10 cellular contexts compared by ENCODE assay signal in genomic region chr2:110114007-110114591, GRCh38. TPM values are rescaled to one million over a fixed set of nuclear protein-coding genes. Genes with fewer than 3 reads are reported as not detected.
A peak's percentile ranks its signal among the peaks of the same experiment; 100 is the strongest.
DNase-seq lines count a peak whose midpoint lies in the region; ATAC-seq and TF ChIP-seq lines count a peak whose summit lies in the region.
"Had no signal": no experiment of that assay in that cellular context is flagged by ENCODE, and none has a peak within 500 bp of the region (broad histone marks: within the 10 kb centered on the region; RNA-seq: fewer than 3 reads in every experiment).

No MANE protein-coding gene starts in this region.

- peaks cover 0 to 5% of the 10 kb centered on the region in 2 donors for H3K9me3 Mint-ChIP-seq in activated T-cell treated with anti-CD3 and anti-CD28 coated beads, Interleukin-2, amount 50 U/mL, for 72 hours
- peaks cover 5% of the 10 kb centered on the region for H3K9me3 Mint-ChIP-seq in type B pancreatic cell

- intact Hi-C loops in left cardiac atrium (cut with DNase I), result no loop called here

- peaks cover 1 to 2% of the 10 kb centered on the region in 2 donors for H3K36me3 Mint-ChIP-seq in activated T-cell treated with anti-CD3 and anti-CD28 coated beads, Interleukin-2, amount 50 U/mL, for 72 hours (ENCODE audit: insufficient read depth in 2 of 2)
- peaks cover 20% of the 10 kb centered on the region for H3K36me3 Mint-ChIP-seq in type B pancreatic cell
- H3K36me3 Mint-ChIP-seq: CD14-positive monocyte had no signal

- H3K27me3 Mint-ChIP-seq in activated T-cell treated with anti-CD3 and anti-CD28 coated beads, Interleukin-2, amount 50 U/mL, for 72 hours (ENCODE audit: low read depth), result peaks cover 84% of the 10 kb centered on the region
- H3K27me3 Mint-ChIP-seq in type B pancreatic cell, result peaks cover 71% of the 10 kb centered on the region

- peaks cover 3% of the 10 kb centered on the region for H3K4me1 Mint-ChIP-seq in activated T-cell treated with anti-CD3 and anti-CD28 coated beads, Interleukin-2, amount 50 U/mL, for 72 hours (ENCODE audit: low read depth)
- H3K4me1 Mint-ChIP-seq in type B pancreatic cell (ENCODE audit: unreplicated experiment), result no peaks in the 10 kb centered on the region

- peak; percentile 24 to 43 for ATAC-seq in activated T-cell treated with anti-CD3 and anti-CD28 coated beads, Interleukin-2, amount 50 U/mL, for 72 hours (replicated peaks in 1 of 2)
- ATAC-seq in SK-N-SH treated with all-trans-retinoic acid at 6 μM for 48 hours, result peak; percentile 48
- peak in 1 of 2 donors; percentile 24 for ATAC-seq in left cardiac atrium
- no peak for ATAC-seq in GM18519 (IDR thresholded peaks at IDR 0.05; ENCODE audit: low FRiP score, unreplicated experiment)
- no peak for ATAC-seq in GM21423 (IDR thresholded peaks at IDR 0.05; ENCODE audit: unreplicated experiment)

- no peak for TF ChIP-seq CTCF in type B pancreatic cell (conservative IDR thresholded peaks at IDR 0.05)

- DNase-seq in activated T-cell treated with anti-CD3 and anti-CD28 coated beads, Interleukin-2, amount 50 U/mL, for 72 hours, result no peak
- no peak for DNase-seq in activated T-cell treated with anti-CD3 and anti-CD28 coated beads for 4 hours
- peak; percentile 65 for DNase-seq in left cardiac atrium
- no peak for DNase-seq in type B pancreatic cell (ENCODE audit: extremely low spot score, unreplicated experiment)
- DNase-seq in putamen (ENCODE audit: low spot score), result no peak
- DNase-seq: NCI-H1436 treated with DMSO at 0.1 percent for 48 hours had no signal

- H3K27ac Mint-ChIP-seq in activated T-cell treated with anti-CD3 and anti-CD28 coated beads, Interleukin-2, amount 50 U/mL, for 72 hours, result no peak overlapping the region
- peak overlapping the region; percentile 65 for H3K27ac Mint-ChIP-seq in type B pancreatic cell

- no peak overlapping the region for H3K4me3 Mint-ChIP-seq in activated T-cell treated with anti-CD3 and anti-CD28 coated beads, Interleukin-2, amount 50 U/mL, for 72 hours
- H3K4me3 Mint-ChIP-seq in type B pancreatic cell, result peak overlapping the region; percentile 89

TF ChIP-seq in SK-N-SH treated with all-trans-retinoic acid at 6 μM for 48 hours, 23 proteins besides CTCF, POLR2A, EP300 and RAD21:
- no peak for TF ChIP-seq ISL1 (CRISPR knock-in tag; IDR thresholded peaks at IDR 0.05)
- TF ChIP-seq CSRNP3 (CRISPR knock-in tag; IDR thresholded peaks at IDR 0.05), result no peak
- TF ChIP-seq GLIS3 (CRISPR knock-in tag; IDR thresholded peaks at IDR 0.05), result no peak
- no peak for TF ChIP-seq TOX (CRISPR knock-in tag; IDR thresholded peaks at IDR 0.05; ENCODE audit: borderline replicate concordance)
- TF ChIP-seq TCF4 (CRISPR knock-in tag; IDR thresholded peaks at IDR 0.05; ENCODE audit: borderline replicate concordance), result no peak
- no peak for TF ChIP-seq BACH2 (CRISPR knock-in tag; IDR thresholded peaks at IDR 0.05; ENCODE audit: borderline replicate concordance)
- no peak for TF ChIP-seq RARB (CRISPR knock-in tag; IDR thresholded peaks at IDR 0.05)

RNA-seq across cellular contexts. Expression of gene MALL, which starts 1.5 kb away (rescaled TPM):
- total RNA-seq in activated T-cell treated with anti-CD3 and anti-CD28 coated beads, Interleukin-2, amount 50 U/mL, for 72 hours, result under 1 TPM in 1 of 2 donors, not detected in 1; 0.17 TPM
- total RNA-seq in left cardiac atrium (10 to 100 TPM; 14.0 to 39.1 TPM), type B pancreatic cell (ENCODE audit: low replicate concordance) (82.7 and 187 TPM in 2 replicates)

Comparison
In these comparisons a context has a peak if more than half of its experiments do, and no peak if none do; other contexts are left out.
1. ATAC-seq: peak in activated T-cell treated with anti-CD3 and anti-CD28 coated beads, Interleukin-2, amount 50 U/mL, for 72 hours (2 of 2) and SK-N-SH treated with all-trans-retinoic acid at 6 μM for 48 hours (single experiment); none in GM18519 (single experiment) and GM21423 (single experiment).
2. RNA of gene MALL, which starts 1.5 kb away (total RNA-seq): 82.7 to 187 TPM in type B pancreatic cell and 14.0 to 39.1 TPM in left cardiac atrium; 0.17 TPM in activated T-cell treated with anti-CD3 and anti-CD28 coated beads, Interleukin-2, amount 50 U/mL, for 72 hours; every median in the first group is over 10 times any median in the second.